In genomic region chr22:44161673-44162072, GRCh38 we compare ENCODE assay signal across 23 cellular contexts. TPM values are rescaled to one million over a fixed set of nuclear protein-coding genes. Genes with fewer than 3 reads are reported as not detected.
"Had no signal": no experiment of that assay in that cellular context is flagged by ENCODE, and none has a peak within 500 bp of the region (broad histone marks: within the 10 kb centered on the region; RNA-seq: fewer than 3 reads in every experiment).

No MANE protein-coding gene starts in this region.

- H3K27ac ChIP-seq: epithelial cell of prostate, esophagus muscularis mucosa, gastrocnemius medialis, heart right ventricle, left lung, lower lobe of right lung, ovary, tibial artery, upper lobe of left lung, uterus had no signal

- H3K9me3 Mint-ChIP-seq: effector memory CD8-positive, alpha-beta T cell; memory B cell; mesothelial cell of epicardium; natural killer cell; neural crest cell; stimulated activated naive CD8-positive, alpha-beta T cell treated with anti-CD3 and anti-CD28 coated beads, Interleukin-15, Interleukin-2, amounts not matched to agents 100 ng/mL and 50 ng/mL, for 24 hours had no signal

- DNase-seq: effector memory CD8-positive, alpha-beta T cell; gastrocnemius medialis; heart right ventricle; hypothalamus; left lung; lower lobe of right lung; natural killer cell; nucleus accumbens; ovary; right cardiac atrium; small intestine; stimulated activated CD4-positive, alpha-beta T cell treated with anti-CD3 and anti-CD28 coated beads, Interleukin-2, amount 100 ng/mL, for 48 hours; tibial artery; uterus had no signal

- H3K4me1 ChIP-seq: gastrocnemius medialis, lower lobe of right lung, tibial artery, uterus had no signal

- H3K36me3 Mint-ChIP-seq: natural killer cell had no signal

- ATAC-seq: effector memory CD8-positive, alpha-beta T cell; gastrocnemius medialis; heart right ventricle; left lung; lower lobe of right lung; natural killer cell; right cardiac atrium had no signal

- H3K27me3 ChIP-seq: esophagus muscularis mucosa, gastrocnemius medialis, heart right ventricle, left lung, ovary, upper lobe of left lung, uterus had no signal

- H3K27ac Mint-ChIP-seq: memory B cell; mesothelial cell of epicardium; natural killer cell; stimulated activated naive CD8-positive, alpha-beta T cell treated with anti-CD3 and anti-CD28 coated beads, Interleukin-15, Interleukin-2, amounts not matched to agents 100 ng/mL and 50 ng/mL, for 24 hours had no signal

- H3K4me3 Mint-ChIP-seq: effector memory CD8-positive, alpha-beta T cell; memory B cell; mesothelial cell of epicardium; natural killer cell; neural crest cell; stimulated activated naive CD8-positive, alpha-beta T cell treated with anti-CD3 and anti-CD28 coated beads, Interleukin-15, Interleukin-2, amounts not matched to agents 100 ng/mL and 50 ng/mL, for 24 hours had no signal

- H3K4me1 Mint-ChIP-seq: natural killer cell had no signal

- H3K36me3 ChIP-seq: ovary, tibial artery, uterus had no signal

- H3K9me3 ChIP-seq: esophagus muscularis mucosa, gastrocnemius medialis, heart right ventricle, left lung, lower lobe of right lung, ovary, tibial artery, upper lobe of left lung, uterus had no signal

- H3K4me3 ChIP-seq: esophagus muscularis mucosa, gastrocnemius medialis, heart right ventricle, left lung, lower lobe of right lung, ovary, tibial artery, upper lobe of left lung, uterus had no signal

- H3K27me3 Mint-ChIP-seq: effector memory CD8-positive, alpha-beta T cell; memory B cell; stimulated activated naive CD8-positive, alpha-beta T cell treated with anti-CD3 and anti-CD28 coated beads, Interleukin-15, Interleukin-2, amounts not matched to agents 100 ng/mL and 50 ng/mL, for 24 hours had no signal

RNA-seq across cellular contexts. Expression of gene PARVG, which starts 19.1 kb away (rescaled TPM):
- total RNA-seq: fibroblast of villous mesenchyme, myocyte had no signal
